In the genomic region with DNA sequence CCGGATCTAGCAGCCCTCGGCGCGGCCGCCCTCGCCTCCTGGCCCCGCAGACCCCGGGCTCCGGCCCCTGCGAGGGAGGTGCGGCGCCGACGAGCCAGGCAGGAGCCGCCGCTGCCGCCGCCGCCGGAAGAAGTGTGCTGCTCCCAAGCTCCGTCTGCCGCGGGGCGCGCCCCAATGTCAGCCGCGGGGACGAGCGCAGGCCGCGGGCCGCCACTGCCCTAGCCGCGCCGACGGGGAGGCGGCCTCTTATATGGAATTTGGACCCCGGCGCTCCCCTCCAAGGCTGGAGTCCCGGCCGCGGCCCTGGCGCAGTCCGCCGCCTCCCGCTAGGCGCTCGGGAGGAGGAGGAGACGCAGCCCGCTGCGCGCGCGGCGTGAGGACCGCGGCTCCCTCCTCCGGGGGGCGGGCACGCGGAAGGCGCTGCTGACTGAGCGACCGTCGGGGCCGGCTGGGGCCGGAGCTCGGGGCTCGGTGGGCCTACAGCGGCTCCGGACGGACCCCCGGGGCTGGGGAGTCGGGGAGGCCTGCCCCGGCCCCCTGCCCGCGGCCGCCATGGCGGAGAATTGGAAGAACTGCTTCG, we compare ENCODE assay signal across 8 cellular contexts. TPM values are rescaled to one million over a fixed set of nuclear protein-coding genes. Genes with fewer than 3 reads are reported as not detected.
DNase-seq lines count a peak whose midpoint lies in the region; ATAC-seq and TF ChIP-seq lines count a peak whose summit lies in the region.

TRIM8 (plus strand) TSS at position 414 of the 580 bp plus-strand sequence; CDS start at position 553, 139 bp downstream.

- H3K36me3 ChIP-seq in GM23248 (ENCODE audit: low read depth): no peaks in the 10 kb centered on the region
- H3K36me3 ChIP-seq in RWPE2 (ENCODE audit: low read depth): peaks cover 10% of the 10 kb centered on the region
- H3K36me3 ChIP-seq in heart left ventricle: peaks cover 0 to 8% (median 0%) of the 10 kb centered on the region in 9 donors

- H3K4me1 Mint-ChIP-seq in activated naive CD8-positive, alpha-beta T cell treated with anti-CD3 and anti-CD28 coated beads, Interleukin-2, amount 10 ng/mL, durations not matched to agents 7 days and 5 days: peaks cover 36% of the 10 kb centered on the region

- no peak for DNase-seq in AG04449 (ENCODE audit: low read depth, low spot score)
- peak; percentile 76 for DNase-seq in GM23248
- no peak for DNase-seq in RWPE2 (ENCODE audit: low spot score)
- DNase-seq in activated naive CD8-positive, alpha-beta T cell treated with anti-CD3 and anti-CD28 coated beads, Interleukin-2, amount 10 ng/mL, durations not matched to agents 7 days and 5 days: peak; percentile 83
- peak in 4 of 5 donors; percentile 55 to 85 (median 66) for DNase-seq in heart left ventricle
- DNase-seq in putamen (ENCODE audit: low spot score): peak; percentile 72

- no peak within 1 kb of the TSS for H2AFZ ChIP-seq in GM23248

- H3K4me1 ChIP-seq in GM23248 (ENCODE audit: insufficient read depth) (peaks cover 29% of the 10 kb centered on the region), RWPE2 (ENCODE audit: insufficient read depth, poor library complexity, severe bottlenecking) (peaks cover 20% of the 10 kb centered on the region), heart left ventricle (peaks cover 21 to 42% (median 31%) of the 10 kb centered on the region in 12 donors)

- H3K9ac ChIP-seq in GM23248: peak within 1 kb of the TSS; percentile 96

- intact Hi-C loops in heart left ventricle (cut with DNase I): loop anchor here in 6 of 10 donors (2.0 to 10.0 kb wide), 7 partner anchors 31 to 141 kb away; partner anchors contain the start of genes ACTR1A (in 2 of the 6), SUFU (in 2 of the 6), ARL3 (in 1 of the 6) and SFXN2 (in 1 of the 6)

- POLR2A ChIA-PET in AG04449 (lab: Yijun Ruan, JAX): interaction anchor here (0.6 to 3.8 kb wide), 6 partner anchors 14 to 70 kb away, joined by 3 to 35 read pairs (median 6); partner anchors contain the start of genes ARL3 and SFXN2
- POLR2A ChIA-PET in activated naive CD8-positive, alpha-beta T cell treated with anti-CD3 and anti-CD28 coated beads, Interleukin-2, amount 10 ng/mL, durations not matched to agents 7 days and 5 days (lab: Charles Lee): interaction anchor here (0.6 to 3.9 kb wide), 19 partner anchors 8 to 525 kb away, joined by 3 to 73 read pairs (median 5); partner anchors contain the start of genes ACTR1A, ARL3 and SFXN2

- H3K4me3 Mint-ChIP-seq in activated naive CD8-positive, alpha-beta T cell treated with anti-CD3 and anti-CD28 coated beads, Interleukin-2, amount 10 ng/mL, durations not matched to agents 7 days and 5 days: peak within 1 kb of the TSS; percentile 87

- peaks cover 8% of the 10 kb centered on the region for H3K36me3 Mint-ChIP-seq in activated naive CD8-positive, alpha-beta T cell treated with anti-CD3 and anti-CD28 coated beads, Interleukin-2, amount 10 ng/mL, durations not matched to agents 7 days and 5 days

- CTCF ChIA-PET in AG04449 (lab: Yijun Ruan, JAX): interaction anchor here (0.8 to 3.2 kb wide), 20 partner anchors 9 to 141 kb away, joined by 3 to 11 read pairs (median 4); partner anchors contain the start of genes ACTR1A and SUFU

- ATAC-seq in RWPE2 (ENCODE audit: low read depth) (no peak), heart left ventricle (peak in 2 of 4 donors; percentile 0), GM18907 (IDR thresholded peaks at IDR 0.05; ENCODE audit: unreplicated experiment) (no peak), HG03175 (IDR thresholded peaks at IDR 0.05; ENCODE audit: unreplicated experiment) (no peak)
- ATAC-seq in activated naive CD8-positive, alpha-beta T cell treated with anti-CD3 and anti-CD28 coated beads, Interleukin-2, amount 10 ng/mL, durations not matched to agents 7 days and 5 days (ENCODE audit: low read depth): peak; percentile 3

- H3K27ac ChIP-seq in GM23248 (peak within 1 kb of the TSS; percentile 97), RWPE2 (ENCODE audit: poor library complexity, severe bottlenecking) (peak within 1 kb of the TSS; percentile 94), heart left ventricle (peak within 1 kb of the TSS; percentile 93 to 100 (median 98))

- H3K4me2 ChIP-seq in GM23248 (ENCODE audit: unreplicated experiment): peak within 1 kb of the TSS; percentile 84

- peaks cover 14% of the 10 kb centered on the region for H3F3A ChIP-seq in GM23248 (ENCODE audit: insufficient read depth)

- in situ Hi-C loops in GM23248 (cut with MboI): no loop called here

- 1 to 2% methylated on average over 64 to 78 of the region's 80 CpGs for WGBS in GM23248 (ENCODE audit: low coverage in 1 of 2, low lambda C conversion rate in 2 of 2, missing lambda C conversion rate in 2 of 2), 2 experiments
- 0 to 2% (median 0%) methylated on average over 21 to 80 of the region's 80 CpGs for WGBS in heart left ventricle, 4 donors

- H3K27me3 ChIP-seq in GM23248 (replicated peaks; ENCODE audit: insufficient read depth) (no peaks in the 10 kb centered on the region), RWPE2 (ENCODE audit: insufficient read depth, poor library complexity, severe bottlenecking) (no peaks in the 10 kb centered on the region), heart left ventricle (no peaks in the 10 kb centered on the region)

- no peaks in the 10 kb centered on the region for H3K9me3 ChIP-seq in GM23248 (ENCODE audit: low read depth)
- H3K9me3 ChIP-seq in RWPE2 (ENCODE audit: severe bottlenecking): no peaks in the 10 kb centered on the region
- H3K9me3 ChIP-seq in heart left ventricle: no peaks in the 10 kb centered on the region

- peak within 1 kb of the TSS; percentile 94 for H3K27ac Mint-ChIP-seq in activated naive CD8-positive, alpha-beta T cell treated with anti-CD3 and anti-CD28 coated beads, Interleukin-2, amount 10 ng/mL, durations not matched to agents 7 days and 5 days

- no peaks in the 10 kb centered on the region for H3K9me3 Mint-ChIP-seq in activated naive CD8-positive, alpha-beta T cell treated with anti-CD3 and anti-CD28 coated beads, Interleukin-2, amount 10 ng/mL, durations not matched to agents 7 days and 5 days

- peaks cover 46% of the 10 kb centered on the region for H3K79me2 ChIP-seq in GM23248 (ENCODE audit: insufficient read depth)

- H3K4me3 ChIP-seq in AG04449 (ENCODE audit: low read depth, low read length) (peak within 1 kb of the TSS; percentile 91), GM23248 (peak within 1 kb of the TSS; percentile 88), RWPE2 (ENCODE audit: severe bottlenecking) (peak within 1 kb of the TSS; percentile 80), heart left ventricle (peak within 1 kb of the TSS; percentile 68 to 97 (median 86))

- 0 out of 2 replicates have a peak, but pooled peaks cover 10% of the 10 kb centered on the region for H4K20me1 ChIP-seq in GM23248 (ENCODE audit: insufficient read depth)

- H3K9me2 ChIP-seq in GM23248 (ENCODE audit: insufficient read depth): no peaks in the 10 kb centered on the region

- no peaks in the 10 kb centered on the region for H3K27me3 Mint-ChIP-seq in activated naive CD8-positive, alpha-beta T cell treated with anti-CD3 and anti-CD28 coated beads, Interleukin-2, amount 10 ng/mL, durations not matched to agents 7 days and 5 days

- TF ChIP-seq CTCF in AG04449 (IDR thresholded peaks at IDR 0.05; ENCODE audit: insufficient read depth, low read length, missing control alignments) (no peak), RWPE2 (IDR thresholded peaks at IDR 0.05; ENCODE audit: poor library complexity, severe bottlenecking) (no peak), heart left ventricle (IDR thresholded peaks at IDR 0.05) (no peak)

- no peak for TF ChIP-seq POLR2A in heart left ventricle (IDR thresholded peaks at IDR 0.05)

RNA-seq across cellular contexts. Expression of gene TRIM8, which starts in this region (rescaled TPM):
- total RNA-seq in GM23248 (2014; rRNA removed; shearing (Covaris generic)): 108 and 114 TPM in 2 replicates
- polyA plus RNA-seq in GM23248 (2016; fragmentation: Nextera tagmentation; extraction: Ambion mirVana) (35.6 and 37.5 TPM in 2 replicates), heart left ventricle (10 to 100 TPM; 38.9 to 94.6 TPM)
- 10 to 100 TPM; 54.7 to 55.1 TPM for total RNA-seq in activated naive CD8-positive, alpha-beta T cell treated with anti-CD3 and anti-CD28 coated beads, Interleukin-2, amount 10 ng/mL, durations not matched to agents 7 days and 5 days
- 100 to 1,000 TPM in 6 of 9 donors, 10 to 100 TPM in 3; 91.5 to 225 (median 107) TPM for total RNA-seq in heart left ventricle

Comparison
In these comparisons a context has a peak if more than half of its experiments do, and no peak if none do; other contexts are left out.
1. DNase-seq: peak in GM23248 (single experiment), activated naive CD8-positive, alpha-beta T cell treated with anti-CD3 and anti-CD28 coated beads, Interleukin-2, amount 10 ng/mL, durations not matched to agents 7 days and 5 days (single experiment), heart left ventricle (4 of 5) and putamen (single experiment); none in AG04449 (single experiment) and RWPE2 (single experiment).
2. Peak in every context shown above with its lines, with median percentiles within 50 percentile points of each other: H3K4me3 ChIP-seq and H3K27ac ChIP-seq.